In the genomic region with DNA sequence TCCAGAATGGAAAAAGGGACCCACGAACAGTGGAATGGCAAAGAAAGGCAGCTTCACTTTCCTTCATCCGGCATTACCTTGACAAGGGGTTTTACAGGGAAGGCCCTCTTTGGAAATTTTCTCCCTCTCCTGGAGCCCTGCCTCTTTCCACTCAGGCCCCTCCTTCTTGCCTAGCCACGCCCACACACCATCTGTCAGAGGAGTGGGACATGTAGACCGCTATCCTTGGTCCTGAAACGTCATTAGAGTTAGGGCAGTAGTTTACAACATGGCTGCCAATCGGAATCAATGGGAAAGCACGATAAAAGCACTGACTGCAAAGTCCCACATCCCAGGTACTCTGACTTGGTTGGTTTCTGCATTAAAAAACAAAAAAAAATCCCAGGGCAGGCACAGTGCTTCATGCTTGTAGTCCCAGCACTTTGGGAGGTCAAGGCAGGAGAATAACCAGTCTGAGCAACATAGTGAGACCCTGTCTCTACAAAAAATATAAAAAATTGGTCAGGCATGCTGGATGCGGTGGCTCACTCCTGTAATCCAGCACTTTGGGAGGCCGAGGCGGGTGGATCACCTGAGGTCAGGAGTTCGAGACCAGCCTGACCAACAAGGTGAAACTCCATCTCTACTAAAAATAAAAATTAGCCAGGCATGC, we compare ENCODE assay signal across 10 cellular contexts.
A peak's percentile ranks its signal among the peaks of the same experiment; 100 is the strongest.
DNase-seq lines count a peak whose midpoint lies in the region; ATAC-seq, FAIRE-seq and TF ChIP-seq lines count a peak whose summit lies in the region.
"Had no signal": no experiment of that assay in that cellular context is flagged by ENCODE, and none has a peak within 500 bp of the region (broad histone marks: within the 10 kb centered on the region; RNA-seq: fewer than 3 reads in every experiment).

No MANE protein-coding gene starts in this region.

- no peak for TF ChIP-seq EP300 in suprapubic skin (IDR thresholded peaks at IDR 0.05)

- no peak overlapping the region for H3K4me3 Mint-ChIP-seq in activated CD8-positive, alpha-beta T cell treated with anti-CD3 and anti-CD28 coated beads for 36 hours
- no peak overlapping the region for H3K4me3 Mint-ChIP-seq in activated CD8-positive, alpha-beta T cell treated with anti-CD3 and anti-CD28 coated beads, Interleukin-2, amount 10 ng/mL, durations not matched to agents 7 days and 5 days
- H3K4me3 Mint-ChIP-seq: CD4-positive, CD25-positive, alpha-beta regulatory T cell; stimulated activated memory B cell treated with anti-CD40 and anti-IgM and Interleukin-4, amounts not matched to agents 10 μg/mL and 1 μg/mL and 100 μg/mL, for 72 hours had no signal

- no peaks in the 10 kb centered on the region for H3K36me3 Mint-ChIP-seq in activated CD8-positive, alpha-beta T cell treated with anti-CD3 and anti-CD28 coated beads for 36 hours (ENCODE audit: low read depth)
- no peaks in the 10 kb centered on the region for H3K36me3 Mint-ChIP-seq in activated CD8-positive, alpha-beta T cell treated with anti-CD3 and anti-CD28 coated beads, Interleukin-2, amount 10 ng/mL, durations not matched to agents 7 days and 5 days (ENCODE audit: low read depth)
- H3K36me3 Mint-ChIP-seq: CD4-positive, CD25-positive, alpha-beta regulatory T cell; stimulated activated memory B cell treated with anti-CD40 and anti-IgM and Interleukin-4, amounts not matched to agents 10 μg/mL and 1 μg/mL and 100 μg/mL, for 72 hours had no signal

- TF ChIP-seq POLR2A in suprapubic skin (IDR thresholded peaks at IDR 0.05) (no peak), esophagus squamous epithelium (IDR thresholded peaks at IDR 0.05) (no peak)

- H3K36me3 ChIP-seq in RWPE2 (ENCODE audit: low read depth): no peaks in the 10 kb centered on the region
- no peaks in the 10 kb centered on the region for H3K36me3 ChIP-seq in small intestine (ENCODE audit: control insufficient read depth in 2 of 2, insufficient read depth in 2 of 2, low read length in 2 of 2)
- no peaks in the 10 kb centered on the region for H3K36me3 ChIP-seq in suprapubic skin
- H3K36me3 ChIP-seq in esophagus squamous epithelium: no peaks in the 10 kb centered on the region

- H3K27me3 ChIP-seq in RWPE2 (ENCODE audit: insufficient read depth, poor library complexity, severe bottlenecking) (no peaks in the 10 kb centered on the region), small intestine (ENCODE audit: control insufficient read depth in 2 of 2, insufficient read depth in 2 of 2, low read length in 2 of 2) (no peaks in the 10 kb centered on the region), suprapubic skin (no peaks in the 10 kb centered on the region), esophagus squamous epithelium (no peaks in the 10 kb centered on the region)

- no peak for ATAC-seq in activated CD8-positive, alpha-beta T cell treated with anti-CD3 and anti-CD28 coated beads for 36 hours
- ATAC-seq in activated CD8-positive, alpha-beta T cell treated with anti-CD3 and anti-CD28 coated beads, Interleukin-2, amount 10 ng/mL, durations not matched to agents 7 days and 5 days: no peak
- 0 out of 3 replicates have a peak, but pooled peaks have one; percentile 48 for ATAC-seq in RWPE2 (ENCODE audit: low read depth)
- no peak for ATAC-seq in HG02571 (IDR thresholded peaks at IDR 0.05; ENCODE audit: unreplicated experiment)
- ATAC-seq: stimulated activated memory B cell treated with anti-CD40 and anti-IgM and Interleukin-4, amounts not matched to agents 10 μg/mL and 1 μg/mL and 100 μg/mL, for 72 hours had no signal

- no peak for TF ChIP-seq CTCF in activated CD8-positive, alpha-beta T cell treated with anti-CD3 and anti-CD28 coated beads for 36 hours (IDR thresholded peaks at IDR 0.05)
- TF ChIP-seq CTCF in RWPE2 (IDR thresholded peaks at IDR 0.05; ENCODE audit: poor library complexity, severe bottlenecking): no peak
- TF ChIP-seq CTCF in suprapubic skin (IDR thresholded peaks at IDR 0.05): no peak
- TF ChIP-seq CTCF in esophagus squamous epithelium (IDR thresholded peaks at IDR 0.05): no peak

- CTCF ChIA-PET in activated CD8-positive, alpha-beta T cell treated with anti-CD3 and anti-CD28 coated beads for 36 hours (lab: Charles Lee): no interaction called here
- CTCF ChIA-PET in activated CD8-positive, alpha-beta T cell treated with anti-CD3 and anti-CD28 coated beads, Interleukin-2, amount 10 ng/mL, durations not matched to agents 7 days and 5 days (lab: Charles Lee): no interaction called here

- no peak overlapping the region for H3K27ac ChIP-seq in RWPE2 (ENCODE audit: poor library complexity, severe bottlenecking)
- no peak overlapping the region for H3K27ac ChIP-seq in small intestine (ENCODE audit: low read depth in 1 of 2, low read length in 1 of 2)
- no peak overlapping the region for H3K27ac ChIP-seq in suprapubic skin
- H3K27ac ChIP-seq in esophagus squamous epithelium: no peak overlapping the region

- H3K4me1 ChIP-seq in RWPE2 (ENCODE audit: insufficient read depth, poor library complexity, severe bottlenecking) (no peaks in the 10 kb centered on the region), small intestine (ENCODE audit: control insufficient read depth in 2 of 2, insufficient read depth in 1 of 2, low read depth in 1 of 2, low read length in 1 of 2) (no peaks in the 10 kb centered on the region), suprapubic skin (no peaks in the 10 kb centered on the region), esophagus squamous epithelium (peaks cover 0 to 17% (median 0%) of the 10 kb centered on the region in 3 donors)

- no peaks in the 10 kb centered on the region for H3K9me3 Mint-ChIP-seq in activated CD8-positive, alpha-beta T cell treated with anti-CD3 and anti-CD28 coated beads for 36 hours
- H3K9me3 Mint-ChIP-seq in activated CD8-positive, alpha-beta T cell treated with anti-CD3 and anti-CD28 coated beads, Interleukin-2, amount 10 ng/mL, durations not matched to agents 7 days and 5 days (ENCODE audit: insufficient read depth): no peaks in the 10 kb centered on the region
- H3K9me3 Mint-ChIP-seq: stimulated activated memory B cell treated with anti-CD40 and anti-IgM and Interleukin-4, amounts not matched to agents 10 μg/mL and 1 μg/mL and 100 μg/mL, for 72 hours had no signal

- 37 to 51% (median 47%) methylated on average over 11 of the region's 11 CpGs for WGBS in small intestine, 3 donors
- WGBS in suprapubic skin: 37% methylated on average over 11 of the region's 11 CpGs
- 46 to 54% methylated on average over 9 to 11 of the region's 11 CpGs for WGBS in esophagus squamous epithelium, 2 donors

- no peak overlapping the region for H3K27ac Mint-ChIP-seq in activated CD8-positive, alpha-beta T cell treated with anti-CD3 and anti-CD28 coated beads for 36 hours
- H3K27ac Mint-ChIP-seq in activated CD8-positive, alpha-beta T cell treated with anti-CD3 and anti-CD28 coated beads, Interleukin-2, amount 10 ng/mL, durations not matched to agents 7 days and 5 days: no peak overlapping the region
- H3K27ac Mint-ChIP-seq: stimulated activated memory B cell treated with anti-CD40 and anti-IgM and Interleukin-4, amounts not matched to agents 10 μg/mL and 1 μg/mL and 100 μg/mL, for 72 hours had no signal

- H3K9me3 ChIP-seq in RWPE2 (ENCODE audit: severe bottlenecking) (no peaks in the 10 kb centered on the region), small intestine (ENCODE audit: control insufficient read depth, low read depth) (no peaks in the 10 kb centered on the region), suprapubic skin (no peaks in the 10 kb centered on the region), esophagus squamous epithelium (no peaks in the 10 kb centered on the region)

- H3K27me3 Mint-ChIP-seq in activated CD8-positive, alpha-beta T cell treated with anti-CD3 and anti-CD28 coated beads for 36 hours: peaks cover 11% of the 10 kb centered on the region
- peaks cover 5% of the 10 kb centered on the region for H3K27me3 Mint-ChIP-seq in activated CD8-positive, alpha-beta T cell treated with anti-CD3 and anti-CD28 coated beads, Interleukin-2, amount 10 ng/mL, durations not matched to agents 7 days and 5 days (ENCODE audit: low read depth)

- H3K4me3 ChIP-seq in RWPE2 (ENCODE audit: severe bottlenecking) (no peak overlapping the region), small intestine (ENCODE audit: low read depth in 1 of 2, low read length in 2 of 2) (no peak overlapping the region), suprapubic skin (no peak overlapping the region), esophagus squamous epithelium (no peak overlapping the region)

- FAIRE-seq in small intestine (lab: Jason Lieb, UNC): no peak

- DNase-seq in activated CD8-positive, alpha-beta T cell treated with anti-CD3 and anti-CD28 coated beads for 36 hours: peak; percentile 11
- DNase-seq in activated CD8-positive, alpha-beta T cell treated with anti-CD3 and anti-CD28 coated beads, Interleukin-2, amount 10 ng/mL, durations not matched to agents 7 days and 5 days: no peak
- DNase-seq in RWPE2 (ENCODE audit: low spot score): no peak
- DNase-seq in fibroblast of peridontal ligament (ENCODE audit: extremely low read depth): peak; percentile 53
- DNase-seq in small intestine: peak; percentile 36
- DNase-seq in suprapubic skin (ENCODE audit: low spot score in 2 of 2): no peak
- DNase-seq in esophagus squamous epithelium (lab: John Stamatoyannopoulos, UW): no peak

- intact Hi-C loops in activated CD8-positive, alpha-beta T cell treated with anti-CD3 and anti-CD28 coated beads for 36 hours (cut with micrococcal nuclease): no loop called here
- intact Hi-C loops in esophagus squamous epithelium (cut with DNase I): no loop called here

- H3K4me1 Mint-ChIP-seq in activated CD8-positive, alpha-beta T cell treated with anti-CD3 and anti-CD28 coated beads for 36 hours (ENCODE audit: low read depth): no peaks in the 10 kb centered on the region
- no peaks in the 10 kb centered on the region for H3K4me1 Mint-ChIP-seq in activated CD8-positive, alpha-beta T cell treated with anti-CD3 and anti-CD28 coated beads, Interleukin-2, amount 10 ng/mL, durations not matched to agents 7 days and 5 days (ENCODE audit: low read depth)
- H3K4me1 Mint-ChIP-seq: CD4-positive, CD25-positive, alpha-beta regulatory T cell; stimulated activated memory B cell treated with anti-CD40 and anti-IgM and Interleukin-4, amounts not matched to agents 10 μg/mL and 1 μg/mL and 100 μg/mL, for 72 hours had no signal

- POLR2A ChIA-PET in activated CD8-positive, alpha-beta T cell treated with anti-CD3 and anti-CD28 coated beads for 36 hours (lab: Charles Lee): no interaction called here
- POLR2A ChIA-PET in activated CD8-positive, alpha-beta T cell treated with anti-CD3 and anti-CD28 coated beads, Interleukin-2, amount 10 ng/mL, durations not matched to agents 7 days and 5 days (lab: Charles Lee): no interaction called here

Comparison
In these comparisons a context has a peak if more than half of its experiments do, and no peak if none do; other contexts are left out.
1. DNase-seq: peak in activated CD8-positive, alpha-beta T cell treated with anti-CD3 and anti-CD28 coated beads for 36 hours (single experiment), fibroblast of peridontal ligament (single experiment) and small intestine (single experiment); none in activated CD8-positive, alpha-beta T cell treated with anti-CD3 and anti-CD28 coated beads, Interleukin-2, amount 10 ng/mL, durations not matched to agents 7 days and 5 days (single experiment), RWPE2 (single experiment), suprapubic skin (0 of 2) and esophagus squamous epithelium (single experiment).